12 cellular contexts compared by ENCODE assay signal in the genomic region with DNA sequence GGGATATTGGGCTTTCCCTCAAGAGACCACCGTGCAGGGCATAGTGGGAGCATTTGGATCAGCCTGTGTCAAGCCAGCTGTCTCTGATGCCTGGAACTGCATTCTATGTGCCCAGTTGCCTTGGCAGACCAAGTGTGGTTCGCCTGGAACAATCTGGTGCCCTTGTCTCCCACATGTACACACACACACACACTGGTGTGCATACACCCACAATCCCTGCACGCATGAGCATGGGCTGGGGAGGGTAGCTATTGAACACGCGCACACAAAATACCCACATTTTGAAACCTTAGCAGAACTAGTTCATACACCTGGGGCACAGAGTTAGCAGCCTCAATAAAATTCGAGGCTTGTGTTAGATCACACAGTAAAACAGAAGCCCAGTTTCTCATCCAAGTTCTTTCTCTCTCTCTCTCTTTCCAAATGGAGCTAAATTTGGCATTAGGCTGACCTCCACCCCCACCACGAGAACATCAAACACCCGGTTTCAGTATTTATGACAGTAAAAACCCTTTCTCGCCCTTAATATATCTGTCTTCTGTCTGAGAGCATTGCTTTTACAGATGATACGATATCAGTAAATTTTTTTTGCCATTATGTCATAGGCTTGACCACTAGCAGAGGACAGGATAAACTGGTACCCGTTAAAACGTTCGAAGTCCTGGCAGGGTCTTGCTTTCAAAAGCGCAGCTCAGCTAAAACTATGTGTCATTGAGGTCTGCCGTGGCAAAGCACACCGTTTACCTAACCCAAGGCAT. TPM values are rescaled to one million over a fixed set of nuclear protein-coding genes. Genes with fewer than 3 reads are reported as not detected.
A peak's percentile ranks its signal among the peaks of the same experiment; 100 is the strongest.
DNase-seq lines count a peak whose midpoint lies in the region; ATAC-seq, FAIRE-seq and TF ChIP-seq lines count a peak whose summit lies in the region.
"Had no signal": no experiment of that assay in that cellular context is flagged by ENCODE, and none has a peak within 500 bp of the region (broad histone marks: within the 10 kb centered on the region; RNA-seq: fewer than 3 reads in every experiment).

No MANE protein-coding gene starts in this region.

- H3K27ac ChIP-seq in heart right ventricle (peak overlapping the region in 3 of 10 donors; percentile 6 to 90 (median 32)), astrocyte (ENCODE audit: low read depth, low read length) (no peak overlapping the region), muscle layer of duodenum (ENCODE audit: low read length) (peak overlapping the region; percentile 91)

- no peaks in the 10 kb centered on the region for H3K9me3 ChIP-seq in heart right ventricle
- no peaks in the 10 kb centered on the region for H3K9me3 ChIP-seq in astrocyte (ENCODE audit: insufficient read depth, low read depth, low read length)
- H3K9me3 ChIP-seq in muscle layer of duodenum (ENCODE audit: control insufficient read depth in 1 of 2, low read length in 2 of 2): no peaks in the 10 kb centered on the region

- H3K27me3 ChIP-seq in heart right ventricle: peaks cover 0 to 69% (median 0%) of the 10 kb centered on the region in 7 donors
- H3K27me3 ChIP-seq in astrocyte (ENCODE audit: insufficient read depth, low read length): no peaks in the 10 kb centered on the region
- peaks cover 11% of the 10 kb centered on the region for H3K27me3 ChIP-seq in muscle layer of duodenum (ENCODE audit: low read depth, low read length)

- H3K4me1 Mint-ChIP-seq in astrocyte (ENCODE audit: low read depth, unreplicated experiment): peaks cover 25% of the 10 kb centered on the region

- peak overlapping the region; percentile 3 for H3K27ac Mint-ChIP-seq in astrocyte (ENCODE audit: unreplicated experiment)

- DNase-seq in heart right ventricle (no peak), Right ventricle myocardium superior (no peak), astrocyte (ENCODE audit: low read depth) (peak; percentile 44), urothelium cell line (ENCODE audit: low spot score) (no peak), GOT3 (lab: John Stamatoyannopoulos, UW) (no peak), mesenteric fat pad (ENCODE audit: low spot score) (no peak), NCI-H2029 treated with DMSO at 0.1 percent for 48 hours (lab: John Stamatoyannopoulos, UW) (no peak)
- DNase-seq: dorsolateral prefrontal cortex; stimulated activated naive CD4-positive, alpha-beta T cell treated with Interleukin-2 at 50 U/mL for 16 hours had no signal

- intact Hi-C loops in heart right ventricle (cut with DNase I): loop anchor here in 5 of 10 donors (5.0 to 10.0 kb wide), 5 partner anchors 68 to 176 kb away; no protein-coding TSS in a partner anchor
- intact Hi-C loops in Right ventricle myocardium superior (cut with DNase I): loop anchor here (10.0 kb wide), 1 partner anchor 106 kb away; no protein-coding TSS in a partner anchor

- ATAC-seq in heart right ventricle (no peak), Right ventricle myocardium superior (ENCODE audit: poor library complexity) (no peak)
- ATAC-seq: sciatic nerve had no signal

- peaks cover 5% of the 10 kb centered on the region for H3K36me3 Mint-ChIP-seq in astrocyte (ENCODE audit: low read depth, unreplicated experiment)

- peak overlapping the region; percentile 99 for H3K4me2 ChIP-seq in astrocyte (ENCODE audit: low read length)

- H3K4me3 Mint-ChIP-seq in astrocyte (ENCODE audit: unreplicated experiment): peak overlapping the region; percentile 85

- H3K79me2 ChIP-seq in astrocyte (ENCODE audit: insufficient read depth, low read length): peaks cover 16% of the 10 kb centered on the region

- H2AFZ ChIP-seq in astrocyte (ENCODE audit: low read depth, low read length): no peak overlapping the region

- H4K20me1 ChIP-seq in astrocyte (ENCODE audit: insufficient read depth, low read length): peaks cover 25% of the 10 kb centered on the region

- H3K9ac ChIP-seq in astrocyte (ENCODE audit: low read length): peak overlapping the region; percentile 99

- FAIRE-seq in astrocyte (lab: Jason Lieb, UNC): no peak
- FAIRE-seq in urothelium cell line (lab: Jason Lieb, UNC): peak; percentile 63
- FAIRE-seq: islet of Langerhans had no signal

- H3K36me3 ChIP-seq in heart right ventricle (no peaks in the 10 kb centered on the region), astrocyte (ENCODE audit: insufficient read depth, low read length) (no peaks in the 10 kb centered on the region), muscle layer of duodenum (ENCODE audit: control insufficient read depth in 1 of 2, insufficient read depth in 2 of 2, low read length in 2 of 2) (peaks cover 0 to 10% of the 10 kb centered on the region in 2 donors)

- peaks cover 8 to 58% (median 42%) of the 10 kb centered on the region in 9 donors for H3K4me1 ChIP-seq in heart right ventricle
- H3K4me1 ChIP-seq in astrocyte (ENCODE audit: insufficient read depth, low read length): peaks cover 27% of the 10 kb centered on the region
- peaks cover 25 to 43% of the 10 kb centered on the region in 2 donors for H3K4me1 ChIP-seq in muscle layer of duodenum (ENCODE audit: control insufficient read depth in 1 of 2, insufficient read depth in 2 of 2, low read length in 2 of 2)

- 20 to 22% methylated on average over 16 of the region's 16 CpGs for WGBS in heart right ventricle, 2 donors

- H3K9me3 Mint-ChIP-seq in astrocyte (ENCODE audit: unreplicated experiment): peaks cover under 1% of the 10 kb centered on the region

- H3K4me3 ChIP-seq in heart right ventricle: peak overlapping the region in 7 of 10 donors; percentile 24 to 72 (median 64)
- peak overlapping the region; percentile 84 for H3K4me3 ChIP-seq in astrocyte (ENCODE audit: insufficient read depth, low read depth, low read length)
- H3K4me3 ChIP-seq in muscle layer of duodenum (ENCODE audit: low read depth in 1 of 2, low read length in 2 of 2): peak overlapping the region; percentile 68 to 72

- no peak for TF ChIP-seq CTCF in heart right ventricle (IDR thresholded peaks at IDR 0.05)
- no peak for TF ChIP-seq CTCF in astrocyte (IDR thresholded peaks at IDR 0.05; ENCODE audit: insufficient read depth, low read depth, low read length)

- no peaks in the 10 kb centered on the region for H3K27me3 Mint-ChIP-seq in astrocyte (ENCODE audit: low read depth, unreplicated experiment)

RNA-seq across cellular contexts. Expression of gene NFATC2, which starts 18.2 kb away (rescaled TPM):
- 1 to 10 TPM; 2.0 to 5.7 (median 3.7) TPM for total RNA-seq in heart right ventricle
- 1 to 10 TPM in 1 of 2 donors, under 1 TPM in 1; 0.43 to 2.6 TPM for polyA plus RNA-seq in heart right ventricle
- total RNA-seq in Right ventricle myocardium superior: 2.0 TPM
- total RNA-seq in astrocyte: 3.9 and 4.1 TPM in 2 replicates
- 9.3 TPM for total RNA-seq in mesenteric fat pad
